Comparison of ENCODE assay signal across 19 cellular contexts in genomic region chr16:84914273-84914672, GRCh38.
DNase-seq lines count a peak whose midpoint lies in the region; ATAC-seq and TF ChIP-seq lines count a peak whose summit lies in the region.
"Had no signal": no experiment of that assay in that cellular context is flagged by ENCODE, and none has a peak within 500 bp of the region (broad histone marks: within the 10 kb centered on the region; RNA-seq: fewer than 3 reads in every experiment).

No MANE protein-coding gene starts in this region.

- intact Hi-C loops in heart left ventricle (cut with DNase I) (no loop called here), tibial artery (cut with DNase I; ENCODE audit: low total_unique reads) (no loop called here)

- DNase-seq in heart left ventricle = peak in 3 of 5 donors; percentile 37 to 67 (median 59)
- DNase-seq in tibial artery = peak; percentile 72 to 82
- no peak for DNase-seq in HK-2 (ENCODE audit: unreplicated experiment)
- no peak for DNase-seq in stimulated activated CD4-positive, alpha-beta T cell treated with anti-CD3 and anti-CD28 coated beads, Interleukin-1b, Interleukin-23, amount 100 ng/mL, for 48 hours
- DNase-seq in cortex of kidney (lab: John Stamatoyannopoulos, UW) = no peak
- DNase-seq: Calu3; CD8-positive, alpha-beta T cell; GM23248; NCI-H1105; NCI-H748 treated with DMSO at 0.1 percent for 48 hours; NK-92 treated with Interleukin-12 subunit alpha and Interleukin-12 subunit beta, amount 100 ng/mL, for 24 hours; SHP77 had no signal

- WGBS in heart left ventricle, 4 donors = 16 to 60% (median 39%) methylated on average over 5 of the region's 5 CpGs

- H3K4me1 ChIP-seq in HEK293 (ENCODE audit: control insufficient read depth, insufficient read depth, low read length) = no peaks in the 10 kb centered on the region; the same call in 1 of the 2 replicates
- peaks cover 0 to 38% (median 17%) of the 10 kb centered on the region in 12 donors for H3K4me1 ChIP-seq in heart left ventricle
- H3K4me1 ChIP-seq in muscle layer of colon (ENCODE audit: insufficient read depth, low read length) = peaks cover 12% of the 10 kb centered on the region
- H3K4me1 ChIP-seq in tibial artery = no peaks in the 10 kb centered on the region
- H3K4me1 ChIP-seq: A549, HAP-1 had no signal

- CTCF ChIA-PET in HEK293 (lab: Yijun Ruan, JAX) = interaction anchor here (1.4 kb wide), 1 partner anchor 11 kb away, joined by 3 read pairs; no protein-coding TSS in a partner anchor

- peaks cover 0 to 9% (median 0%) of the 10 kb centered on the region in 9 donors for H3K27me3 ChIP-seq in heart left ventricle
- no peaks in the 10 kb centered on the region for H3K27me3 ChIP-seq in muscle layer of colon (ENCODE audit: control insufficient read depth in 1 of 2, insufficient read depth in 2 of 2, low read length in 2 of 2)
- H3K27me3 ChIP-seq in tibial artery = peaks cover 0 to 17% of the 10 kb centered on the region in 2 donors

- TF ChIP-seq POLR2A in heart left ventricle (IDR thresholded peaks at IDR 0.05) = no peak

- POLR2A ChIA-PET in HEK293 (lab: Yijun Ruan, JAX) = no interaction called here

- H3K9me3 ChIP-seq in HEK293 (ENCODE audit: control insufficient read depth, insufficient read depth, low read depth, low read length) (no peaks in the 10 kb centered on the region), heart left ventricle (no peaks in the 10 kb centered on the region), muscle layer of colon (ENCODE audit: low read length) (no peaks in the 10 kb centered on the region), tibial artery (no peaks in the 10 kb centered on the region)
- H3K9me3 ChIP-seq: A549, HAP-1 had no signal

- peak in 3 of 4 donors; percentile 37 to 52 (median 38) for ATAC-seq in heart left ventricle
- no peak for ATAC-seq in GM21786 (IDR thresholded peaks at IDR 0.05; ENCODE audit: unreplicated experiment)
- ATAC-seq: A549; CD8-positive, alpha-beta T cell; GM12878; K562 had no signal

- H3K36me3 ChIP-seq in HEK293 (ENCODE audit: control insufficient read depth in 2 of 2, insufficient read depth in 1 of 2, low read length in 2 of 2) (no peaks in the 10 kb centered on the region), heart left ventricle (no peaks in the 10 kb centered on the region), muscle layer of colon (ENCODE audit: insufficient read depth, low read length) (no peaks in the 10 kb centered on the region), tibial artery (no peaks in the 10 kb centered on the region)
- H3K36me3 ChIP-seq: HAP-1 had no signal

- TF ChIP-seq CTCF in HEK293 (tag by site-specific recombination; IDR thresholded peaks at IDR 0.05) (no peak), heart left ventricle (IDR thresholded peaks at IDR 0.05) (no peak), tibial artery (IDR thresholded peaks at IDR 0.05) (no peak)

- H3K4me3 ChIP-seq in HEK293 (ENCODE audit: low read depth, low read length) = no peak overlapping the region
- H3K4me3 ChIP-seq in heart left ventricle = no peak overlapping the region
- H3K4me3 ChIP-seq in muscle layer of colon (ENCODE audit: low read depth in 1 of 2, low read length in 2 of 2) = no peak overlapping the region
- H3K4me3 ChIP-seq in tibial artery = no peak overlapping the region
- H3K4me3 ChIP-seq: A549, GM12878, GM23248, HAP-1, K562 had no signal

- H3K9ac ChIP-seq in muscle layer of colon (ENCODE audit: low read length) = no peak overlapping the region
- H3K9ac ChIP-seq: GM23248 had no signal

- H3K27ac ChIP-seq in HEK293 (ENCODE audit: extremely low read depth, low read depth, low read length) = no peak overlapping the region
- H3K27ac ChIP-seq in heart left ventricle = peak overlapping the region in 6 of 12 donors; percentile 7 to 59 (median 34)
- H3K27ac ChIP-seq in muscle layer of colon (ENCODE audit: low read depth, low read length) = peak overlapping the region; percentile 13
- H3K27ac ChIP-seq in tibial artery = no peak overlapping the region
- H3K27ac ChIP-seq: A549, GM23248 had no signal

TF ChIP-seq in HEK293, 187 proteins besides CTCF, POLR2A, EP300 and RAD21:
- TF ChIP-seq, protein P1, sequence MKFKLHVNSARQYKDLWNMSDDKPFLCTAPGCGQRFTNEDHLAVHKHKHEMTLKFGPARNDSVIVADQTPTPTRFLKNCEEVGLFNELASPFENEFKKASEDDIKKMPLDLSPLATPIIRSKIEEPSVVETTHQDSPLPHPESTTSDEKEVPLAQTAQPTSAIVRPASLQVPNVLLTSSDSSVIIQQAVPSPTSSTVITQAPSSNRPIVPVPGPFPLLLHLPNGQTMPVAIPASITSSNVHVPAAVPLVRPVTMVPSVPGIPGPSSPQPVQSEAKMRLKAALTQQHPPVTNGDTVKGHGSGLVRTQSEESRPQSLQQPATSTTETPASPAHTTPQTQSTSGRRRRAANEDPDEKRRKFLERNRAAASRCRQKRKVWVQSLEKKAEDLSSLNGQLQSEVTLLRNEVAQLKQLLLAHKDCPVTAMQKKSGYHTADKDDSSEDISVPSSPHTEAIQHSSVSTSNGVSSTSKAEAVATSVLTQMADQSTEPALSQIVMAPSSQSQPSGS (tag by site-specific recombination; IDR thresholded peaks at IDR 0.05; ENCODE audit: low read depth) = no peak
- peak; percentile 44; the same call in 1 of the 2 replicates for TF ChIP-seq ZBTB20 (tag by site-specific recombination; IDR thresholded peaks at IDR 0.05)

Comparison
In these comparisons a context has a peak if more than half of its experiments do, and no peak if none do; other contexts are left out.
1. DNase-seq: peak in heart left ventricle (3 of 5) and tibial artery (2 of 2); none in HK-2 (single experiment), stimulated activated CD4-positive, alpha-beta T cell treated with anti-CD3 and anti-CD28 coated beads, Interleukin-1b, Interleukin-23, amount 100 ng/mL, for 48 hours (single experiment) and cortex of kidney (single experiment).